In the genomic region with DNA sequence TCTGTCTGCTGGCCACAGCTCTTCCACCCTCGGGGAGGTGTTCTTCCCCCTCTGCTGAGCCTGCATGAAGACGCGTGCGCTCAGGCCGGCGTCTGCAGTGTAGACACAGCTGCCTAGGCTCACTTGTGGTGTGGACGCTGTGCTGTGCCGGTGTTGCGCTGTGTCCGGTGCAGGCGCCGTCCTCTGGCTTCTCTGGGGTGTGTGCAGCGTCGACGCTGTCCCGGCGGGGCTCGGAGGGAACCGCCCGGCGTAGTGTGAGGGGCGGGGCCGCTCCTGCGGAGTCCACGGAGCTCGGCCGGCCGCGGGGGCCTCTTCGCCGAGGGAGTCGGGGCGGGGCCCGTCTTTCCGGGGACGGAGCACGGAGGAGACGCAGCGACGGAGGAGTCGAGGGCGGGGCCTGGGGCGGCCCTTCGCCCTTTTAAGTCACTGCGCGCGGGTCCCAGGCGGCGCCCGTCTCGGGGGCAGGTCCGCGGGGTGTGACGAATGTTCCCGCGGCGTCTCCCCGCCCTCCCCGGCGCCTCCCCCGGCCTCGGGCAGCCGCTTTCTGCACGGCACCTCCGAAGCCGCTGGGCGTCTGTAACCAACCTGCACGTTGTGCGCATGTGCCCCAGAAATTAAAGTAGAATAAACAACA, we compare ENCODE assay signal across 7 cellular contexts. TPM values are rescaled to one million over a fixed set of nuclear protein-coding genes. Genes with fewer than 3 reads are reported as not detected.
DNase-seq lines count a peak whose midpoint lies in the region; ATAC-seq and TF ChIP-seq lines count a peak whose summit lies in the region.

No MANE protein-coding gene starts in this region.

- H3K27me3 ChIP-seq in breast epithelium = no peaks in the 10 kb centered on the region
- H3K27me3 ChIP-seq in smooth muscle cell (ENCODE audit: low read depth) = no peaks in the 10 kb centered on the region

- ATAC-seq in HG02610 (IDR thresholded peaks at IDR 0.05; ENCODE audit: unreplicated experiment) = peak; percentile 79

- H3K9me3 ChIP-seq in breast epithelium (peaks cover 29 to 45% of the 10 kb centered on the region in 2 donors), smooth muscle cell (replicated peaks; ENCODE audit: low read depth) (no peaks in the 10 kb centered on the region)

- intact Hi-C loops in breast epithelium (cut with DNase I; ENCODE audit: low total_unique reads) = no loop called here

- H2AFZ ChIP-seq in smooth muscle cell (ENCODE audit: low read depth) = peak overlapping the region; percentile 80

- peak overlapping the region; percentile 21 for H3K9ac ChIP-seq in smooth muscle cell (ENCODE audit: low read depth)

- no peaks in the 10 kb centered on the region for H3K4me1 ChIP-seq in breast epithelium
- H3K4me1 ChIP-seq in smooth muscle cell (ENCODE audit: low read depth) = peaks cover 12% of the 10 kb centered on the region

- no peaks in the 10 kb centered on the region for H4K20me1 ChIP-seq in smooth muscle cell (ENCODE audit: low read depth)

- WGBS in smooth muscle cell (ENCODE audit: low lambda C conversion rate) = 1% methylated on average over 63 of the region's 69 CpGs

- no peaks in the 10 kb centered on the region for H3F3A ChIP-seq in smooth muscle cell (ENCODE audit: low read depth)

- H3K4me3 ChIP-seq in GM12865 (ENCODE audit: low read depth, low read length) = peak overlapping the region; percentile 58
- H3K4me3 ChIP-seq in breast epithelium = peak overlapping the region; percentile 51 to 74 (median 63)
- H3K4me3 ChIP-seq in smooth muscle cell = peak overlapping the region; percentile 48

- no peaks in the 10 kb centered on the region for H3K36me3 ChIP-seq in breast epithelium
- no peaks in the 10 kb centered on the region for H3K36me3 ChIP-seq in smooth muscle cell (ENCODE audit: low read depth)

- TF ChIP-seq CTCF in GM12865 (IDR thresholded peaks at IDR 0.05; ENCODE audit: insufficient read depth, low read depth, low read length, missing control alignments) = no peak
- TF ChIP-seq CTCF in VCaP (conservative IDR thresholded peaks at IDR 0.05) = peak; percentile 18; the same call in 1 of the 2 replicates
- no peak for TF ChIP-seq CTCF in breast epithelium (IDR thresholded peaks at IDR 0.05)
- TF ChIP-seq CTCF in smooth muscle cell (IDR thresholded peaks at IDR 0.05; ENCODE audit: borderline replicate concordance, insufficient read depth, poor library complexity, severe bottlenecking) = no peak

- no peak for TF ChIP-seq POLR2A in breast epithelium (IDR thresholded peaks at IDR 0.05)

- no peaks in the 10 kb centered on the region for H3K79me2 ChIP-seq in smooth muscle cell (ENCODE audit: low read depth)

- DNase-seq in GM12865 (ENCODE audit: low read depth) = peak; percentile 92
- DNase-seq in NCI-H1417 treated with DMSO at 0.1 percent for 48 hours (lab: John Stamatoyannopoulos, UW) = peak; percentile 15
- DNase-seq in breast epithelium (ENCODE audit: low spot score in 2 of 2) = peak; percentile 75 to 81
- DNase-seq in inferior parietal cortex (ENCODE audit: extremely low spot score) = peak; percentile 57
- peak; percentile 70 for DNase-seq in smooth muscle cell (lab: John Stamatoyannopoulos, UW; ENCODE audit: unreplicated experiment)

- H3K27ac ChIP-seq in VCaP (peak overlapping the region; percentile 83), breast epithelium (peak overlapping the region; percentile 70 to 76), smooth muscle cell (ENCODE audit: low read depth) (no peak overlapping the region)

- peak overlapping the region; percentile 89 for H3K4me2 ChIP-seq in smooth muscle cell

RNA-seq across cellular contexts. Expression of a gene that starts 45.2 kb away (rescaled TPM):
- total RNA-seq in breast epithelium (10 to 100 TPM; 10.1 to 14.3 (median 11.1) TPM), smooth muscle cell (6.2 and 9.8 TPM in 2 replicates)
- 39.9 and 42.2 TPM in 2 replicates for polyA plus RNA-seq in smooth muscle cell

RNA-seq across cellular contexts. Expression of a gene that starts 45.4 kb away (rescaled TPM):
- total RNA-seq in breast epithelium = 10 to 100 TPM; 11.2 to 16.7 (median 16.4) TPM
- total RNA-seq in smooth muscle cell = 1.6 and 5.2 TPM in 2 replicates
- polyA plus RNA-seq in smooth muscle cell = 12.5 and 15.1 TPM in 2 replicates

Comparison
In these comparisons a context has a peak if more than half of its experiments do, and no peak if none do; other contexts are left out.
1. DNase-seq: peak in every context shown above with its lines; median percentile 92 in GM12865; 78 in breast epithelium; 70 in smooth muscle cell; 57 in inferior parietal cortex; 15 in NCI-H1417 treated with DMSO at 0.1 percent for 48 hours.